In the genomic region with DNA sequence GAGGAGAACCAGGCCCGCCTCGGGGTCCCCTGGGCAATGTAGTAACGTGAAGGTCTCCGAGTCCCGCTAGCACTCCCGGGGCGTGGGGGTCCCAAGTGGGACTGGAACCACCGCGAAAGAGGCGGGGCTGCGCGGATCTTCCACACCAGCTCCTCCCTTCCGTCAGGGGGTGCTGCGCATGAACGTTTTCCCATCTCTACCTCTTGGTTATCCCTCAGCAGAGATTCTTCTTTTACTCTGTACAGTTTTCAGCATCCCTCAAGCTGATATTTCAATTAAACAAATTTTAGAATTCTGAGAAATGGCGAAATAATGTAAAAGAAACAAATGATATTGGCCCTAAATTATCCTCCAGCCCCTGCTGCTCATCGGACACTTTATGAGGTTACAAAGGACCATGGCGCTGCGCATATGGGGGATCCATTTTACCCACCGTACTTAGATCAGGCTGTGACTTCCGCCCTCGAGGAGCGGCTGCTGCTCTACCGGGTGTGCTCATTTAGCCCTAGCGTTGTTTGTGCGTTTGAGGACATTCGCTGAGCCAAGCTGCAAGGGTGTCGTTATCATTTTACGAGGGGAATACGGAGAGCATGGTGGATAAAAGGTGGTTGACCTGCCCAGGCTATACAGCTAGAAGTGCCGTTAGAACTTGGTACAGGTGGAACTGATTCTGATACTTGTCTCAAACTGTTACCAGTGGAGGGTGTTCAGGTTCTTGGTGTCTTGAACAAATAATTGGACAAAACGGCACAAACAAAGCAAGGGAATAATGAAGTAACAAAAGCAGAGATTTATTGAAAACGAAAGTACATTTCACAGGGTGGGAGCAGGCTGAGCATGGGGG, we compare ENCODE assay signal across 1 cellular context.
TF ChIP-seq lines count a peak whose summit lies in the region.

No MANE protein-coding gene starts in this region.

TF ChIP-seq in K562, 482 proteins besides CTCF, POLR2A, EP300 and RAD21 (continued from another document and continues in another):
- TF ChIP-seq, protein P1, sequence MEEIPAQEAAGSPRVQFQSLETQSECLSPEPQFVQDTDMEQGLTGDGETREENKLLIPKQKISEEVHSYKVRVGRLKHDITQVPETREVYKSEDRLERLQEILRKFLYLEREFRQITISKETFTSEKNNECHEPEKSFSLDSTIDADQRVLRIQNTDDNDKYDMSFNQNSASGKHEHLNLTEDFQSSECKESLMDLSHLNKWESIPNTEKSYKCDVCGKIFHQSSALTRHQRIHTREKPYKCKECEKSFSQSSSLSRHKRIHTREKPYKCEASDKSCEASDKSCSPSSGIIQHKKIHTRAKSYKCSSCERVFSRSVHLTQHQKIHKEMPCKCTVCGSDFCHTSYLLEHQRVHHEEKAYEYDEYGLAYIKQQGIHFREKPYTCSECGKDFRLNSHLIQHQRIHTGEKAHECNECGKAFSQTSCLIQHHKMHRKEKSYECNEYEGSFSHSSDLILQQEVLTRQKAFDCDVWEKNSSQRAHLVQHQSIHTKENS (CRISPR knock-in tag; IDR thresholded peaks at IDR 0.05), result no peak
- TF ChIP-seq CBX1 (IDR thresholded peaks at IDR 0.05; ENCODE audit: low read depth) (no peak; the same call in 1 of the 2 replicates), ZNF780A (CRISPR knock-in tag; IDR thresholded peaks at IDR 0.05) (no peak), PTTG1 (tag; IDR thresholded peaks at IDR 0.05; ENCODE audit: low read depth) (no peak), SRSF7 (optimal IDR thresholded peaks at IDR 0.05; ENCODE audit: low read depth, low read length) (no peak), HEY1 (CRISPR knock-in tag; IDR thresholded peaks at IDR 0.05; ENCODE audit: borderline replicate concordance) (no peak), MCM2 (IDR thresholded peaks at IDR 0.05; ENCODE audit: low read depth) (no peak), ILK (tag; IDR thresholded peaks at IDR 0.05; ENCODE audit: borderline replicate concordance, low read depth) (no peak), KLF16 (IDR thresholded peaks at IDR 0.05) (no peak), POLR3A (IDR thresholded peaks at IDR 0.05; ENCODE audit: borderline replicate concordance, extremely low read depth, insufficient read depth, insufficient read length) (no peak), PHB2 (IDR thresholded peaks at IDR 0.05; ENCODE audit: low read depth) (no peak), ZNF384 (IDR thresholded peaks at IDR 0.05; ENCODE audit: low read depth, low read length) (no peak), ZNF146 (CRISPR knock-in tag; IDR thresholded peaks at IDR 0.05; ENCODE audit: unreplicated experiment) (no peak), TRIM28 (IDR thresholded peaks at IDR 0.05) (0 out of 2 replicates have a peak, but pooled peaks have one; percentile 21), GTF2E2 (tag; IDR thresholded peaks at IDR 0.05) (no peak; the same call in 1 of the 2 replicates), ARID2 (IDR thresholded peaks at IDR 0.05) (no peak), MED1 (CRISPR knock-in tag; IDR thresholded peaks at IDR 0.05; ENCODE audit: borderline replicate concordance) (no peak), ZZZ3 (IDR thresholded peaks at IDR 0.05) (no peak), ZNF76 (CRISPR knock-in tag; IDR thresholded peaks at IDR 0.05; ENCODE audit: borderline replicate concordance) (no peak), XRCC3 (IDR thresholded peaks at IDR 0.05) (no peak), TAF15 (IDR thresholded peaks at IDR 0.05; ENCODE audit: low read depth, low read length) (no peak)
- TF ChIP-seq, protein P2, sequence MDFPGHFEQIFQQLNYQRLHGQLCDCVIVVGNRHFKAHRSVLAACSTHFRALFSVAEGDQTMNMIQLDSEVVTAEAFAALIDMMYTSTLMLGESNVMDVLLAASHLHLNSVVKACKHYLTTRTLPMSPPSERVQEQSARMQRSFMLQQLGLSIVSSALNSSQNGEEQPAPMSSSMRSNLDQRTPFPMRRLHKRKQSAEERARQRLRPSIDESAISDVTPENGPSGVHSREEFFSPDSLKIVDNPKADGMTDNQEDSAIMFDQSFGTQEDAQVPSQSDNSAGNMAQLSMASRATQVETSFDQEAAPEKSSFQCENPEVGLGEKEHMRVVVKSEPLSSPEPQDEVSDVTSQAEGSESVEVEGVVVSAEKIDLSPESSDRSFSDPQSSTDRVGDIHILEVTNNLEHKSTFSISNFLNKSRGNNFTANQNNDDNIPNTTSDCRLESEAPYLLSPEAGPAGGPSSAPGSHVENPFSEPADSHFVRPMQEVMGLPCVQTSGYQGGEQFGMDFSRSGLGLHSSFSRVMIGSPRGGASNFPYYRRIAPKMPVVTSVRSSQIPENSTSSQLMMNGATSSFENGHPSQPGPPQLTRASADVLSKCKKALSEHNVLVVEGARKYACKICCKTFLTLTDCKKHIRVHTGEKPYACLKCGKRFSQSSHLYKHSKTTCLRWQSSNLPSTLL (IDR thresholded peaks at IDR 0.05), result no peak
- TF ChIP-seq, protein P3, sequence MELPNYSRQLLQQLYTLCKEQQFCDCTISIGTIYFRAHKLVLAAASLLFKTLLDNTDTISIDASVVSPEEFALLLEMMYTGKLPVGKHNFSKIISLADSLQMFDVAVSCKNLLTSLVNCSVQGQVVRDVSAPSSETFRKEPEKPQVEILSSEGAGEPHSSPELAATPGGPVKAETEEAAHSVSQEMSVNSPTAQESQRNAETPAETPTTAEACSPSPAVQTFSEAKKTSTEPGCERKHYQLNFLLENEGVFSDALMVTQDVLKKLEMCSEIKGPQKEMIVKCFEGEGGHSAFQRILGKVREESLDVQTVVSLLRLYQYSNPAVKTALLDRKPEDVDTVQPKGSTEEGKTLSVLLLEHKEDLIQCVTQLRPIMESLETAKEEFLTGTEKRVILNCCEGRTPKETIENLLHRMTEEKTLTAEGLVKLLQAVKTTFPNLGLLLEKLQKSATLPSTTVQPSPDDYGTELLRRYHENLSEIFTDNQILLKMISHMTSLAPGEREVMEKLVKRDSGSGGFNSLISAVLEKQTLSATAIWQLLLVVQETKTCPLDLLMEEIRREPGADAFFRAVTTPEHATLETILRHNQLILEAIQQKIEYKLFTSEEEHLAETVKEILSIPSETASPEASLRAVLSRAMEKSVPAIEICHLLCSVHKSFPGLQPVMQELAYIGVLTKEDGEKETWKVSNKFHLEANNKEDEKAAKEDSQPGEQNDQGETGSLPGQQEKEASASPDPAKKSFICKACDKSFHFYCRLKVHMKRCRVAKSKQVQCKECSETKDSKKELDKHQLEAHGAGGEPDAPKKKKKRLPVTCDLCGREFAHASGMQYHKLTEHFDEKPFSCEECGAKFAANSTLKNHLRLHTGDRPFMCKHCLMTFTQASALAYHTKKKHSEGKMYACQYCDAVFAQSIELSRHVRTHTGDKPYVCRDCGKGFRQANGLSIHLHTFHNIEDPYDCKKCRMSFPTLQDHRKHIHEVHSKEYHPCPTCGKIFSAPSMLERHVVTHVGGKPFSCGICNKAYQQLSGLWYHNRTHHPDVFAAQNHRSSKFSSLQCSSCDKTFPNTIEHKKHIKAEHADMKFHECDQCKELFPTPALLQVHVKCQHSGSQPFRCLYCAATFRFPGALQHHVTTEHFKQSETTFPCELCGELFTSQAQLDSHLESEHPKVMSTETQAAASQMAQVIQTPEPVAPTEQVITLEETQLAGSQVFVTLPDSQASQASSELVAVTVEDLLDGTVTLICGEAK (IDR thresholded peaks at IDR 0.05), result peak; percentile 97
- TF ChIP-seq, protein P3 (CRISPR knock-in tag; IDR thresholded peaks at IDR 0.05), result no peak
- TF ChIP-seq, protein P4, sequence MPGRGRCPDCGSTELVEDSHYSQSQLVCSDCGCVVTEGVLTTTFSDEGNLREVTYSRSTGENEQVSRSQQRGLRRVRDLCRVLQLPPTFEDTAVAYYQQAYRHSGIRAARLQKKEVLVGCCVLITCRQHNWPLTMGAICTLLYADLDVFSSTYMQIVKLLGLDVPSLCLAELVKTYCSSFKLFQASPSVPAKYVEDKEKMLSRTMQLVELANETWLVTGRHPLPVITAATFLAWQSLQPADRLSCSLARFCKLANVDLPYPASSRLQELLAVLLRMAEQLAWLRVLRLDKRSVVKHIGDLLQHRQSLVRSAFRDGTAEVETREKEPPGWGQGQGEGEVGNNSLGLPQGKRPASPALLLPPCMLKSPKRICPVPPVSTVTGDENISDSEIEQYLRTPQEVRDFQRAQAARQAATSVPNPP (IDR thresholded peaks at IDR 0.05; ENCODE audit: borderline replicate concordance, insufficient read depth, insufficient read length), result no peak
- TF ChIP-seq, protein P5, sequence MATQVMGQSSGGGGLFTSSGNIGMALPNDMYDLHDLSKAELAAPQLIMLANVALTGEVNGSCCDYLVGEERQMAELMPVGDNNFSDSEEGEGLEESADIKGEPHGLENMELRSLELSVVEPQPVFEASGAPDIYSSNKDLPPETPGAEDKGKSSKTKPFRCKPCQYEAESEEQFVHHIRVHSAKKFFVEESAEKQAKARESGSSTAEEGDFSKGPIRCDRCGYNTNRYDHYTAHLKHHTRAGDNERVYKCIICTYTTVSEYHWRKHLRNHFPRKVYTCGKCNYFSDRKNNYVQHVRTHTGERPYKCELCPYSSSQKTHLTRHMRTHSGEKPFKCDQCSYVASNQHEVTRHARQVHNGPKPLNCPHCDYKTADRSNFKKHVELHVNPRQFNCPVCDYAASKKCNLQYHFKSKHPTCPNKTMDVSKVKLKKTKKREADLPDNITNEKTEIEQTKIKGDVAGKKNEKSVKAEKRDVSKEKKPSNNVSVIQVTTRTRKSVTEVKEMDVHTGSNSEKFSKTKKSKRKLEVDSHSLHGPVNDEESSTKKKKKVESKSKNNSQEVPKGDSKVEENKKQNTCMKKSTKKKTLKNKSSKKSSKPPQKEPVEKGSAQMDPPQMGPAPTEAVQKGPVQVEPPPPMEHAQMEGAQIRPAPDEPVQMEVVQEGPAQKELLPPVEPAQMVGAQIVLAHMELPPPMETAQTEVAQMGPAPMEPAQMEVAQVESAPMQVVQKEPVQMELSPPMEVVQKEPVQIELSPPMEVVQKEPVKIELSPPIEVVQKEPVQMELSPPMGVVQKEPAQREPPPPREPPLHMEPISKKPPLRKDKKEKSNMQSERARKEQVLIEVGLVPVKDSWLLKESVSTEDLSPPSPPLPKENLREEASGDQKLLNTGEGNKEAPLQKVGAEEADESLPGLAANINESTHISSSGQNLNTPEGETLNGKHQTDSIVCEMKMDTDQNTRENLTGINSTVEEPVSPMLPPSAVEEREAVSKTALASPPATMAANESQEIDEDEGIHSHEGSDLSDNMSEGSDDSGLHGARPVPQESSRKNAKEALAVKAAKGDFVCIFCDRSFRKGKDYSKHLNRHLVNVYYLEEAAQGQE (CRISPR knock-in tag; IDR thresholded peaks at IDR 0.05; ENCODE audit: low read depth), result no peak
- TF ChIP-seq, protein P6, sequence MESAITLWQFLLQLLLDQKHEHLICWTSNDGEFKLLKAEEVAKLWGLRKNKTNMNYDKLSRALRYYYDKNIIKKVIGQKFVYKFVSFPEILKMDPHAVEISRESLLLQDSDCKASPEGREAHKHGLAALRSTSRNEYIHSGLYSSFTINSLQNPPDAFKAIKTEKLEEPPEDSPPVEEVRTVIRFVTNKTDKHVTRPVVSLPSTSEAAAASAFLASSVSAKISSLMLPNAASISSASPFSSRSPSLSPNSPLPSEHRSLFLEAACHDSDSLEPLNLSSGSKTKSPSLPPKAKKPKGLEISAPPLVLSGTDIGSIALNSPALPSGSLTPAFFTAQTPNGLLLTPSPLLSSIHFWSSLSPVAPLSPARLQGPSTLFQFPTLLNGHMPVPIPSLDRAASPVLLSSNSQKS (CRISPR knock-in tag; IDR thresholded peaks at IDR 0.05), result no peak
- TF ChIP-seq, protein P7, sequence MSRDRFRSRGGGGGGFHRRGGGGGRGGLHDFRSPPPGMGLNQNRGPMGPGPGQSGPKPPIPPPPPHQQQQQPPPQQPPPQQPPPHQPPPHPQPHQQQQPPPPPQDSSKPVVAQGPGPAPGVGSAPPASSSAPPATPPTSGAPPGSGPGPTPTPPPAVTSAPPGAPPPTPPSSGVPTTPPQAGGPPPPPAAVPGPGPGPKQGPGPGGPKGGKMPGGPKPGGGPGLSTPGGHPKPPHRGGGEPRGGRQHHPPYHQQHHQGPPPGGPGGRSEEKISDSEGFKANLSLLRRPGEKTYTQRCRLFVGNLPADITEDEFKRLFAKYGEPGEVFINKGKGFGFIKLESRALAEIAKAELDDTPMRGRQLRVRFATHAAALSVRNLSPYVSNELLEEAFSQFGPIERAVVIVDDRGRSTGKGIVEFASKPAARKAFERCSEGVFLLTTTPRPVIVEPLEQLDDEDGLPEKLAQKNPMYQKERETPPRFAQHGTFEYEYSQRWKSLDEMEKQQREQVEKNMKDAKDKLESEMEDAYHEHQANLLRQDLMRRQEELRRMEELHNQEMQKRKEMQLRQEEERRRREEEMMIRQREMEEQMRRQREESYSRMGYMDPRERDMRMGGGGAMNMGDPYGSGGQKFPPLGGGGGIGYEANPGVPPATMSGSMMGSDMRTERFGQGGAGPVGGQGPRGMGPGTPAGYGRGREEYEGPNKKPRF (IDR thresholded peaks at IDR 0.05; ENCODE audit: low read depth, low read length), result no peak
- TF ChIP-seq, protein P8, sequence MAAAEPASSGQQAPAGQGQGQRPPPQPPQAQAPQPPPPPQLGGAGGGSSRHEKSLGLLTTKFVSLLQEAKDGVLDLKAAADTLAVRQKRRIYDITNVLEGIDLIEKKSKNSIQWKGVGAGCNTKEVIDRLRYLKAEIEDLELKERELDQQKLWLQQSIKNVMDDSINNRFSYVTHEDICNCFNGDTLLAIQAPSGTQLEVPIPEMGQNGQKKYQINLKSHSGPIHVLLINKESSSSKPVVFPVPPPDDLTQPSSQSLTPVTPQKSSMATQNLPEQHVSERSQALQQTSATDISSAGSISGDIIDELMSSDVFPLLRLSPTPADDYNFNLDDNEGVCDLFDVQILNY (CRISPR knock-in tag; IDR thresholded peaks at IDR 0.05), result no peak
